Comparison of ENCODE assay signal across 1 cellular context in genomic region chr3:141743305-141743704, GRCh38.
TF ChIP-seq lines count a peak whose summit lies in the region.

No MANE protein-coding gene starts in this region.

TF ChIP-seq in endothelial cell of umbilical vein, 7 proteins besides CTCF, POLR2A, EP300 and RAD21:
- TF ChIP-seq FOS (IDR thresholded peaks at IDR 0.05; ENCODE audit: borderline replicate concordance, insufficient read depth, low read length) (no peak), MYC (IDR thresholded peaks at IDR 0.05; ENCODE audit: low read depth, low read length) (no peak), MAX (IDR thresholded peaks at IDR 0.05; ENCODE audit: insufficient read depth, insufficient read length) (no peak), JUN (IDR thresholded peaks at IDR 0.05; ENCODE audit: borderline replicate concordance, insufficient read depth, insufficient read length, low read depth) (no peak), EZH2 (IDR thresholded peaks at IDR 0.05; ENCODE audit: borderline replicate concordance, low read depth, low read length, severe bottlenecking) (no peak), POLR2AphosphoS5 (IDR thresholded peaks at IDR 0.05; ENCODE audit: insufficient read depth, low read depth, low read length) (no peak), GATA2 (IDR thresholded peaks at IDR 0.05; ENCODE audit: insufficient read depth, insufficient read length, low read depth, low read length) (no peak)
